Comparison of ENCODE assay signal across 22 cellular contexts in the genomic region with DNA sequence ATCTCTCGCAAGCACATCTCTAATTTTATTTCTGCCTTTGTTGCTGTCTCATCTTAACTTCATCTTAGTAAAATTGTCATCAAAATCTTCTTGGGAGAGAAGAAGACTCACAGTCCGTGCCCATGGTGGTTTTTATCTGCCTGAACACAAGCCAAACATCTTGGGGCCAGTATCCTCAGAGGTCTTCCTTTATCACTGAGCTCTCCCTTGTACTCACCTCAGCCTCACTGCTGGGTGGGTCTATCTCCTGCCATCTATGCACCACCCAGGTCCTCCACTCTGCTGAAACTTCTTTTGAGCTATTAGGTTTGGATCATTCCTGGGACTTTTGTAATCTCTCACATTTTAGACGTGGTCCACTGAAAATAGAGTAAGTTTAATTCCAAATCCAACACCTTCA.
"Had no signal": no experiment of that assay in that cellular context is flagged by ENCODE, and none has a peak within 500 bp of the region (broad histone marks: within the 10 kb centered on the region; RNA-seq: fewer than 3 reads in every experiment).

No MANE protein-coding gene starts in this region.

- H3K9me3 ChIP-seq: gastrocnemius medialis, mucosa of descending colon, prostate gland, right atrium auricular region, suprapubic skin, vagina had no signal

- H3K27ac ChIP-seq: coronary artery, gastrocnemius medialis, prostate gland, right atrium auricular region, suprapubic skin, vagina had no signal

- H3K4me3 ChIP-seq: coronary artery, gastrocnemius medialis, lung, mucosa of descending colon, prostate gland, right atrium auricular region, suprapubic skin, vagina had no signal

- H3K27me3 ChIP-seq: gastrocnemius medialis, right atrium auricular region, vagina had no signal

- H3K36me3 ChIP-seq: gastrocnemius medialis, prostate gland, right atrium auricular region, suprapubic skin, vagina had no signal

- H3K27ac Mint-ChIP-seq: effector memory CD8-positive, alpha-beta T cell; mesothelial cell of epicardium; naive thymus-derived CD4-positive, alpha-beta T cell; nephron progenitor cell; stimulated activated effector memory CD8-positive, alpha-beta T cell treated with anti-CD3 and anti-CD28 coated beads, Interleukin-12 subunit alpha, Interleukin-12 subunit beta, amount 100 ng/mL, for 72 hours; stimulated activated naive CD8-positive, alpha-beta T cell treated with anti-CD3 and anti-CD28 coated beads, Interleukin-15, Interleukin-2, amounts not matched to agents 100 ng/mL and 50 ng/mL, for 24 hours had no signal

- H3K36me3 Mint-ChIP-seq: mesothelial cell of epicardium; naive thymus-derived CD4-positive, alpha-beta T cell; stimulated activated effector memory CD8-positive, alpha-beta T cell treated with anti-CD3 and anti-CD28 coated beads, Interleukin-12 subunit alpha, Interleukin-12 subunit beta, amount 100 ng/mL, for 72 hours had no signal

- ATAC-seq: effector memory CD8-positive, alpha-beta T cell; esophagus mucosa; gastrocnemius medialis; mucosa of descending colon; naive thymus-derived CD4-positive, alpha-beta T cell; sciatic nerve; stimulated activated effector memory CD8-positive, alpha-beta T cell treated with anti-CD3 and anti-CD28 coated beads, Interleukin-12 subunit alpha, Interleukin-12 subunit beta, amount 100 ng/mL, for 72 hours had no signal

- H3K4me1 ChIP-seq: gastrocnemius medialis, prostate gland, right atrium auricular region, suprapubic skin, vagina had no signal

- H3K4me3 Mint-ChIP-seq: effector memory CD8-positive, alpha-beta T cell; mesothelial cell of epicardium; naive thymus-derived CD4-positive, alpha-beta T cell; nephron progenitor cell; stimulated activated effector memory CD8-positive, alpha-beta T cell treated with anti-CD3 and anti-CD28 coated beads, Interleukin-12 subunit alpha, Interleukin-12 subunit beta, amount 100 ng/mL, for 72 hours; stimulated activated naive CD8-positive, alpha-beta T cell treated with anti-CD3 and anti-CD28 coated beads, Interleukin-15, Interleukin-2, amounts not matched to agents 100 ng/mL and 50 ng/mL, for 24 hours had no signal

- DNase-seq: effector memory CD8-positive, alpha-beta T cell; foreskin fibroblast; gastrocnemius medialis; kidney; mesenchymal stem cell; mucosa of descending colon; naive thymus-derived CD4-positive, alpha-beta T cell; nephron progenitor cell; stimulated activated CD4-positive, alpha-beta T cell treated with anti-CD3 and anti-CD28 coated beads, Interleukin-2, amount 100 ng/mL, for 24 hours; stimulated activated CD4-positive, alpha-beta T cell treated with anti-CD3 and anti-CD28 coated beads, Interleukin-4, amount 100 ng/mL, for 24 hours; trophoblast cell had no signal

- H3K9me3 Mint-ChIP-seq: effector memory CD8-positive, alpha-beta T cell; mesothelial cell of epicardium; naive thymus-derived CD4-positive, alpha-beta T cell; stimulated activated effector memory CD8-positive, alpha-beta T cell treated with anti-CD3 and anti-CD28 coated beads, Interleukin-12 subunit alpha, Interleukin-12 subunit beta, amount 100 ng/mL, for 72 hours; stimulated activated naive CD8-positive, alpha-beta T cell treated with anti-CD3 and anti-CD28 coated beads, Interleukin-15, Interleukin-2, amounts not matched to agents 100 ng/mL and 50 ng/mL, for 24 hours had no signal

- H3K4me1 Mint-ChIP-seq: stimulated activated effector memory CD8-positive, alpha-beta T cell treated with anti-CD3 and anti-CD28 coated beads, Interleukin-12 subunit alpha, Interleukin-12 subunit beta, amount 100 ng/mL, for 72 hours had no signal
